7 cellular contexts compared by ENCODE assay signal in the genomic region with DNA sequence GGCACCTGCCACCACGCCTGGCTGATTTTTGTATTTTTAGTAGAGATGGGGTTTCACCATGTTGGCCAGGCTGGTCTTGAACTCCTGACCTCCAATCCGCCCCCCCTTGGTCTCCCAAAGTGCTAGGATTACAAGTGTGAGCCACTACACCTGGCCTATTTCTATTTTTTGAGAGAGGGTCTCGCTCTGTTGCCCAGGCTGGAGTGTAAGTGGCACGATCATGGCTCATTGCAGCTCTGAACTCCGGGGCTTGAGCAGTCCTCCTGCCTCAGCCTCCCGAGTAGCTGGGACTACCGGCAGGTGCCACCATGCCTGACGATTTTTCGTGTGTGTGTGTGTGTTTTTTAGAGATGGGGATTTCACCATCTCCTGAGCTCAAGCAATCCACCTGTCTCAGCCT. TPM values are rescaled to one million over a fixed set of nuclear protein-coding genes. Genes with fewer than 3 reads are reported as not detected.
A peak's percentile ranks its signal among the peaks of the same experiment; 100 is the strongest.
DNase-seq lines count a peak whose midpoint lies in the region; ATAC-seq, FAIRE-seq and TF ChIP-seq lines count a peak whose summit lies in the region.
"Not testable (repeated sequence)": the region's sequence is repeated elsewhere in the genome, so short reads cannot be mapped to it uniquely, and the experiment has no call there.

No MANE protein-coding gene starts in this region.

- H4K20me1 ChIP-seq in GM23338 (replicated peaks; ENCODE audit: insufficient read depth) (peaks cover 22% of the 10 kb centered on the region; the same call in 1 of the 2 replicates), HepG2 (ENCODE audit: insufficient read depth, low read length) (peaks cover 24% of the 10 kb centered on the region)

- FAIRE-seq in HepG2 (lab: Jason Lieb, UNC) = not testable (repeated sequence)

- H3F3A ChIP-seq in GM23338 (replicated peaks; ENCODE audit: low read depth) = peaks cover 17% of the 10 kb centered on the region; the same call in 1 of the 2 replicates

- H3K4me1 Mint-ChIP-seq in GM23338; progenitor cell of endocrine pancreas (ENCODE audit: low read depth): not testable (repeated sequence)
- H3K4me1 Mint-ChIP-seq in dendritic cell treated with granulocyte-macrophage colony-stimulating factor and Interleukin-4, amounts not matched to agents 40 ng/mL and 50 ng/mL, for 4 days (ENCODE audit: low read depth) = peaks cover 28% of the 10 kb centered on the region

- ATAC-seq in GM23338; RWPE2 (ENCODE audit: low read depth); HepG2; upper lobe of right lung: not testable (repeated sequence)

- in situ Hi-C loops in HepG2 (cut with HindIII; ENCODE audit: extremely low pct_ligation_motif_present, low pct_unique_long_range_greater_than_20kb) = not testable (repeated sequence)

- not testable (repeated sequence) for H3K27me3 Mint-ChIP-seq in GM23338 (ENCODE audit: insufficient read depth, low read depth, poor library complexity); dendritic cell treated with granulocyte-macrophage colony-stimulating factor and Interleukin-4, amounts not matched to agents 40 ng/mL and 50 ng/mL, for 4 days; progenitor cell of endocrine pancreas

- not testable (repeated sequence) for H3K9me3 ChIP-seq in RWPE2 (ENCODE audit: severe bottlenecking); HepG2 (ENCODE audit: low read length); upper lobe of right lung

- BruUV-seq in HepG2 (replicated peaks; lab: Mats Ljungman, UMichigan) = not testable (repeated sequence)

- H3K36me3 ChIP-seq in GM06990 (ENCODE audit: control insufficient read depth, insufficient read depth, low read length); GM23338 (ENCODE audit: insufficient read depth); upper lobe of right lung: not testable (repeated sequence)
- H3K36me3 ChIP-seq in RWPE2 (ENCODE audit: low read depth) (peaks cover 98% of the 10 kb centered on the region), HepG2 (replicated peaks in 1 of 2; ENCODE audit: control insufficient read depth in 1 of 2, insufficient read depth in 2 of 2, low read length in 2 of 2) (peaks cover 21 to 59% of the 10 kb centered on the region in 2 experiments)

- H3K4me3 Mint-ChIP-seq in GM23338; dendritic cell treated with granulocyte-macrophage colony-stimulating factor and Interleukin-4, amounts not matched to agents 40 ng/mL and 50 ng/mL, for 4 days; progenitor cell of endocrine pancreas (ENCODE audit: low read depth): not testable (repeated sequence)

- not testable (repeated sequence) for TF ChIP-seq EP300 in HepG2 (IDR thresholded peaks at IDR 0.05; ENCODE audit: low read depth in 2 of 2, low read length in 2 of 2); HepG2 (CRISPR knock-in tag; IDR thresholded peaks at IDR 0.05; ENCODE audit: borderline replicate concordance)

- H3K36me3 Mint-ChIP-seq in GM23338 (ENCODE audit: low read depth) (peaks cover 30% of the 10 kb centered on the region; the same call in 2 of the 3 replicates), progenitor cell of endocrine pancreas (ENCODE audit: insufficient read depth) (peaks cover 19% of the 10 kb centered on the region)
- H3K36me3 Mint-ChIP-seq in dendritic cell treated with granulocyte-macrophage colony-stimulating factor and Interleukin-4, amounts not matched to agents 40 ng/mL and 50 ng/mL, for 4 days (ENCODE audit: low read depth) = peaks cover 60% of the 10 kb centered on the region

- TF ChIP-seq POLR2A in HepG2 (IDR thresholded peaks at IDR 0.05; ENCODE audit: insufficient read depth in 1 of 2, low read depth in 2 of 2, low read length in 2 of 2) = not testable (repeated sequence)

- H3K9me2 ChIP-seq in GM23338 (ENCODE audit: insufficient read depth) = not testable (repeated sequence)

- peak; percentile 75 for DNase-seq in GM06990 (ENCODE audit: extremely low read depth, insufficient read length)
- not testable (repeated sequence) for DNase-seq in GM23338 (ENCODE audit: low spot score); RWPE2 (ENCODE audit: low spot score); HepG2 (ENCODE audit: low spot score); progenitor cell of endocrine pancreas (ENCODE audit: low spot score, unreplicated experiment)
- DNase-seq in upper lobe of right lung = peak; percentile 18

- POLR2A ChIA-PET in HepG2 (lab: Yijun Ruan, JAX) = interaction anchor here (1.7 kb wide), 1 partner anchor 27 kb away, joined by 3 read pairs; no protein-coding TSS in a partner anchor

- TF ChIP-seq RAD21 in HepG2 (CRISPR knock-in tag; IDR thresholded peaks at IDR 0.05) = not testable (repeated sequence)

- H3K4me1 ChIP-seq in GM23338 (ENCODE audit: insufficient read depth); upper lobe of right lung: not testable (repeated sequence)
- H3K4me1 ChIP-seq in RWPE2 (ENCODE audit: insufficient read depth, poor library complexity, severe bottlenecking) = peaks cover 11% of the 10 kb centered on the region
- peaks cover 11% of the 10 kb centered on the region for H3K4me1 ChIP-seq in HepG2 (ENCODE audit: insufficient read depth, low read length)

- not testable (repeated sequence) for TF ChIP-seq CTCF in GM06990 (IDR thresholded peaks at IDR 0.05; ENCODE audit: insufficient read depth, low read length, poor library complexity, severe bottlenecking); GM23338 (conservative IDR thresholded peaks at IDR 0.05; ENCODE audit: low read depth in 2 of 2); RWPE2 (IDR thresholded peaks at IDR 0.05; ENCODE audit: poor library complexity, severe bottlenecking); HepG2 (CRISPR knock-in tag; IDR thresholded peaks at IDR 0.05); progenitor cell of endocrine pancreas (IDR thresholded peaks at IDR 0.05; ENCODE audit: unreplicated experiment); upper lobe of right lung (IDR thresholded peaks at IDR 0.05)

- CTCF ChIA-PET in HepG2 (lab: Yijun Ruan, JAX; ENCODE audit: low intra/inter-chr PET ratio, low total read pairs) = not testable (repeated sequence)

- intact Hi-C loops in dendritic cell treated with granulocyte-macrophage colony-stimulating factor and Interleukin-4, amounts not matched to agents 40 ng/mL and 50 ng/mL, for 4 days (cut with micrococcal nuclease); HepG2 (cut with micrococcal nuclease; ENCODE audit: unreplicated experiment); upper lobe of right lung (cut with DNase I): not testable (repeated sequence)

- not testable (repeated sequence) for H3K9ac ChIP-seq in HepG2 (ENCODE audit: insufficient read depth, low read depth, low read length)

- not testable (repeated sequence) for H2AFZ ChIP-seq in GM23338; HepG2 (ENCODE audit: low read length)

- H3K4me2 ChIP-seq in GM23338; HepG2 (ENCODE audit: low read depth, low read length): not testable (repeated sequence)

- H3K79me2 ChIP-seq in GM23338 (replicated peaks; ENCODE audit: insufficient read depth) (peaks cover 37% of the 10 kb centered on the region), HepG2 (ENCODE audit: insufficient read depth, low read length) (peaks cover 65% of the 10 kb centered on the region)

- 97% methylated on average over 9 of the region's 9 CpGs for WGBS in HepG2 (ENCODE audit: low lambda C conversion rate)

- H3K27ac ChIP-seq in GM23338 (ENCODE audit: low read depth) = peak overlapping the region; percentile 2; the same call in 1 of the 2 replicates
- H3K27ac ChIP-seq in RWPE2 (ENCODE audit: poor library complexity, severe bottlenecking) = peak overlapping the region; percentile 28
- not testable (repeated sequence) for H3K27ac ChIP-seq in HepG2 (ENCODE audit: extremely low read length, insufficient read depth, low read length); upper lobe of right lung

- H3K4me3 ChIP-seq in GM06990 (replicated peaks; ENCODE audit: low read depth, low read length); GM23338; RWPE2 (ENCODE audit: severe bottlenecking); HepG2 (replicated peaks in 1 of 3; ENCODE audit: insufficient read depth in 1 of 3, low read depth in 2 of 3, low read length in 3 of 3); upper lobe of right lung: not testable (repeated sequence)

- H3K27me3 ChIP-seq in GM06990 (replicated peaks; ENCODE audit: control insufficient read depth, insufficient read depth, low read length); GM23338 (ENCODE audit: insufficient read depth); RWPE2 (ENCODE audit: insufficient read depth, poor library complexity, severe bottlenecking); HepG2 (ENCODE audit: control insufficient read depth in 1 of 2, insufficient read depth in 2 of 2, low read length in 2 of 2); upper lobe of right lung: not testable (repeated sequence)

- H3K9me3 Mint-ChIP-seq in GM23338; dendritic cell treated with granulocyte-macrophage colony-stimulating factor and Interleukin-4, amounts not matched to agents 40 ng/mL and 50 ng/mL, for 4 days; progenitor cell of endocrine pancreas (ENCODE audit: low read depth): not testable (repeated sequence)

- H3K27ac Mint-ChIP-seq in GM23338 = not testable (repeated sequence)
- peak overlapping the region; percentile 33 for H3K27ac Mint-ChIP-seq in dendritic cell treated with granulocyte-macrophage colony-stimulating factor and Interleukin-4, amounts not matched to agents 40 ng/mL and 50 ng/mL, for 4 days
- H3K27ac Mint-ChIP-seq in progenitor cell of endocrine pancreas = peak overlapping the region; percentile 57

RNA-seq across cellular contexts. Expression of a gene that starts 25.9 kb away (rescaled TPM):
- 25.9 and 34.6 TPM in 2 replicates for total RNA-seq in GM23338 (2014; rRNA removed; shearing (Covaris generic))
- 7.1 and 8.0 TPM in 2 replicates for polyA plus RNA-seq in GM23338 (2016; fragmentation: Nextera tagmentation; extraction: Ambion mirVana)
- total RNA-seq in HepG2 (2016; rRNA removed; fragmentation: Illumina TruSeq; extraction: Trizol) = 54.7 and 59.7 TPM in 2 replicates
- 18.4 and 21.0 TPM in 2 replicates for total RNA-seq in HepG2 (2016; cell fraction: cytosol; rRNA removed; fragmentation: Illumina TruSeq; extraction: Trizol; ENCODE audit: low read depth)
- total RNA-seq in HepG2 (2016; cell fraction: insoluble cytoplasmic fraction; rRNA removed; fragmentation: Illumina TruSeq; extraction: Trizol) = 48.2 and 56.8 TPM in 2 replicates
- total RNA-seq in HepG2 (2016; cell fraction: membrane; rRNA removed; fragmentation: Illumina TruSeq; extraction: Trizol) = 25.3 and 30.3 TPM in 2 replicates
- 60.1 and 65.6 TPM in 2 replicates for total RNA-seq in HepG2 (2016; cell fraction: nucleus; rRNA removed; fragmentation: Illumina TruSeq; extraction: Trizol)
- 192 and 229 TPM in 2 replicates for polyA plus RNA-seq in HepG2 (2011; rRNA removed)
- 97.4 and 112 TPM in 2 replicates for polyA plus RNA-seq in HepG2 (2011; cell fraction: cytosol; rRNA removed)
- 448 and 459 TPM in 2 replicates for polyA plus RNA-seq in HepG2 (2011; cell fraction: nucleus; rRNA removed)
- 148 and 158 TPM in 2 replicates for polyA plus RNA-seq in HepG2 (2012)
- 3.4 and 4.0 TPM in 2 replicates for polyA plus RNA-seq in HepG2 (2016; cell fraction: cytosol; fragmentation: Illumina TruSeq; extraction: Trizol; ENCODE audit: low read depth)
- polyA plus RNA-seq in HepG2 (2016; cell fraction: insoluble cytoplasmic fraction; fragmentation: Illumina TruSeq; extraction: Trizol; ENCODE audit: low read depth) = 43.5 and 52.9 TPM in 2 replicates
- 13.5 and 16.0 TPM in 2 replicates for polyA plus RNA-seq in HepG2 (2016; cell fraction: membrane; fragmentation: Illumina TruSeq; extraction: Trizol; ENCODE audit: low read depth)
- polyA plus RNA-seq in HepG2 (2016; cell fraction: nucleus; fragmentation: Illumina TruSeq; extraction: Trizol; ENCODE audit: insufficient read depth, low read depth) = 92.1 and 101 TPM in 2 replicates
- 0.87 and 280 TPM in 2 replicates for polyA minus RNA-seq in HepG2 (2011; rRNA and poly(A)+ RNA removed; ENCODE audit: low replicate concordance)
- polyA minus RNA-seq in HepG2 (2011; cell fraction: cytosol; rRNA and poly(A)+ RNA removed) = 92.5 and 127 TPM in 2 replicates
- 209 and 267 TPM in 2 replicates for polyA minus RNA-seq in HepG2 (2011; cell fraction: nucleus; rRNA and poly(A)+ RNA removed)
- 126 and 128 TPM in 2 replicates for total RNA-seq in progenitor cell of endocrine pancreas
- 64.0 TPM for total RNA-seq in upper lobe of right lung
